ENCODE assay signal across 1 cellular context in genomic region chrX:119943185-119943988, GRCh38.
A peak's percentile ranks its signal among the peaks of the same experiment; 100 is the strongest.
TF ChIP-seq lines count a peak whose summit lies in the region.

Gene NKAP (minus strand): TSS chrX:119943751. CDS start chrX:119943605, 146 bp downstream.

TF ChIP-seq in K562, 482 proteins besides CTCF, POLR2A, EP300 and RAD21 (continued from another document and continues in another):
- TF ChIP-seq KDM5B (IDR thresholded peaks at IDR 0.05; ENCODE audit: insufficient replicate concordance, low read depth, low read length), result peak; percentile 64
- peak; percentile 88 for TF ChIP-seq CREM (IDR thresholded peaks at IDR 0.05; ENCODE audit: low read depth)
- TF ChIP-seq SAFB (IDR thresholded peaks at IDR 0.05; ENCODE audit: borderline replicate concordance, low read depth, low read length), result no peak
- peak; percentile 98 for TF ChIP-seq ZBTB40 (IDR thresholded peaks at IDR 0.05)
- no peak for TF ChIP-seq ZBTB40 (CRISPR knock-in tag; IDR thresholded peaks at IDR 0.05)
- TF ChIP-seq TOE1 (IDR thresholded peaks at IDR 0.05; ENCODE audit: borderline replicate concordance), result peak; percentile 60; the same call in 1 of the 2 replicates
- TF ChIP-seq TOE1 (CRISPR knock-in tag; IDR thresholded peaks at IDR 0.05; ENCODE audit: borderline replicate concordance, low read depth), result no peak
- TF ChIP-seq ZNF766 (CRISPR knock-in tag; conservative IDR thresholded peaks at IDR 0.05), result peak; percentile 67; the same call in 1 of the 2 replicates
- TF ChIP-seq HNRNPL (IDR thresholded peaks at IDR 0.05; ENCODE audit: low read depth, low read length), result no peak
- TF ChIP-seq VEZF1 (CRISPR knock-in tag; IDR thresholded peaks at IDR 0.05), result no peak; the same call in 1 of the 2 replicates
- TF ChIP-seq NR3C1 (CRISPR knock-in tag; IDR thresholded peaks at IDR 0.05), result no peak
- no peak for TF ChIP-seq BRF2 (IDR thresholded peaks at IDR 0.05; ENCODE audit: borderline replicate concordance, insufficient read depth, insufficient read length)
- TF ChIP-seq SP1 (CRISPR knock-in tag; IDR thresholded peaks at IDR 0.05), result peak; percentile 78
- TF ChIP-seq PRDM10 (IDR thresholded peaks at IDR 0.05; ENCODE audit: partially characterized antibody), result peak; percentile 90
- no peak for TF ChIP-seq MXD1 (CRISPR knock-in tag; IDR thresholded peaks at IDR 0.05; ENCODE audit: borderline replicate concordance, poor library complexity, severe bottlenecking)
- TF ChIP-seq FOXK1 (CRISPR knock-in tag; IDR thresholded peaks at IDR 0.05; ENCODE audit: borderline replicate concordance), result peak; percentile 99
- no peak for TF ChIP-seq SIRT6 (IDR thresholded peaks at IDR 0.05; ENCODE audit: low read depth, low read length)
- TF ChIP-seq U2AF2 (optimal IDR thresholded peaks at IDR 0.05; ENCODE audit: low read depth, low read length), result no peak
- no peak for TF ChIP-seq ZNF584 (CRISPR knock-in tag; IDR thresholded peaks at IDR 0.05; ENCODE audit: low read depth)
- no peak for TF ChIP-seq THAP7 (CRISPR knock-in tag; IDR thresholded peaks at IDR 0.05)
- no peak for TF ChIP-seq POLR3A (IDR thresholded peaks at IDR 0.05; ENCODE audit: borderline replicate concordance, extremely low read depth, insufficient read depth, insufficient read length)
- TF ChIP-seq ZNF518B (CRISPR knock-in tag; IDR thresholded peaks at IDR 0.05), result no peak
- TF ChIP-seq ZNF384 (IDR thresholded peaks at IDR 0.05; ENCODE audit: low read depth, low read length), result peak; percentile 22; the same call in 1 of the 2 replicates
- TF ChIP-seq UBTF (IDR thresholded peaks at IDR 0.05; ENCODE audit: borderline replicate concordance in 1 of 2, low read depth in 2 of 2, low read length in 2 of 2), result peak in 1 of 2 experiments; percentile 49; a peak in 1 of 4 replicates
- TF ChIP-seq ZNF174 (CRISPR knock-in tag; IDR thresholded peaks at IDR 0.05), result no peak
- TF ChIP-seq MTA3 (IDR thresholded peaks at IDR 0.05; ENCODE audit: borderline replicate concordance), result peak; percentile 43; the same call in 1 of the 2 replicates
- TF ChIP-seq HCFC1 (IDR thresholded peaks at IDR 0.05; ENCODE audit: low read depth, low read length), result peak; percentile 83
- TF ChIP-seq STAT5A (IDR thresholded peaks at IDR 0.05; ENCODE audit: borderline replicate concordance, low read length), result peak; percentile 47; the same call in 1 of the 2 replicates
- TF ChIP-seq TAL1 (IDR thresholded peaks at IDR 0.05), result no peak
- peak; percentile 52; the same call in 1 of the 2 replicates for TF ChIP-seq MYC (IDR thresholded peaks at IDR 0.05; ENCODE audit: low read depth, low read length)
- TF ChIP-seq MYC (CRISPR knock-in tag; IDR thresholded peaks at IDR 0.05; ENCODE audit: borderline replicate concordance, low read depth), result no peak
